In genomic region chr10:125080984-125081383, GRCh38 we compare ENCODE assay signal across 26 cellular contexts.
DNase-seq lines count a peak whose midpoint lies in the region; ATAC-seq, FAIRE-seq and TF ChIP-seq lines count a peak whose summit lies in the region.
"Had no signal": no experiment of that assay in that cellular context is flagged by ENCODE, and none has a peak within 500 bp of the region (broad histone marks: within the 10 kb centered on the region; RNA-seq: fewer than 3 reads in every experiment).

No MANE protein-coding gene starts in this region.

- H3K4me3 ChIP-seq in WERI-Rb-1 (ENCODE audit: low read depth, low read length) (no peak overlapping the region), keratinocyte (ENCODE audit: control insufficient read depth in 2 of 3, extremely low read depth in 1 of 3, insufficient read depth in 2 of 3, low read depth in 1 of 3, low read length in 3 of 3) (no peak overlapping the region), psoas muscle (no peak overlapping the region)
- H3K4me3 ChIP-seq: coronary artery, Peyer's patch, smooth muscle cell, uterus had no signal

- WGBS in psoas muscle, 3 donors = 69 to 83% (median 76%) methylated on average over 7 of the region's 7 CpGs

- H2AFZ ChIP-seq in keratinocyte (ENCODE audit: control insufficient read depth, low read length) = no peak overlapping the region
- H2AFZ ChIP-seq: parathyroid adenoma had no signal

- H3K9me1 ChIP-seq in keratinocyte (ENCODE audit: control insufficient read depth, extremely low read depth, insufficient read depth, low read length) = peaks cover 4% of the 10 kb centered on the region

- peaks cover 28% of the 10 kb centered on the region for H4K20me1 ChIP-seq in keratinocyte (ENCODE audit: control insufficient read depth, extremely low read depth, insufficient read depth, low read length)

- H3K9me3 Mint-ChIP-seq in CD14-positive monocyte = no peaks in the 10 kb centered on the region
- H3K9me3 Mint-ChIP-seq: activated T-cell treated with anti-CD3 and anti-CD28 coated beads, Interleukin-2, amount 50 U/mL, for 72 hours; stimulated activated naive B cell treated with anti-CD40 and anti-IgM and Interleukin-4, amounts not matched to agents 10 μg/mL and 1 μg/mL and 100 μg/mL, for 72 hours; T-helper 1 cell treated with Interleukin-12 subunit alpha and Interleukin-12 subunit beta and Interleukin-4 antibody, amounts not matched to agents 30 μg/mL and 1 μg/mL, for 36 hours had no signal

- no peak for TF ChIP-seq CTCF in CD14-positive monocyte (IDR thresholded peaks at IDR 0.05)
- no peak for TF ChIP-seq CTCF in WERI-Rb-1 (IDR thresholded peaks at IDR 0.05; ENCODE audit: low read depth, low read length)
- TF ChIP-seq CTCF in keratinocyte (optimal IDR thresholded peaks at IDR 0.05 in 1 of 3, IDR thresholded peaks at IDR 0.05 in 1 of 3, conservative IDR thresholded peaks at IDR 0.05 in 1 of 3; ENCODE audit: extremely low read depth in 1 of 3, insufficient read depth in 2 of 3, low read length in 3 of 3) = no peak
- TF ChIP-seq CTCF in psoas muscle (IDR thresholded peaks at IDR 0.05) = no peak

- intact Hi-C loops in CD14-positive monocyte (cut with micrococcal nuclease) (no loop called here), psoas muscle (cut with DNase I) (loop anchor here in 1 of 2 donors (5.0 kb wide), 2 partner anchors 36 to 71 kb away; no protein-coding TSS in a partner anchor), head of caudate nucleus (cut with DNase I) (no loop called here)

- H3K27me3 ChIP-seq in WERI-Rb-1 (ENCODE audit: insufficient read depth, low read depth, severe bottlenecking) (no peaks in the 10 kb centered on the region), keratinocyte (ENCODE audit: control insufficient read depth, extremely low read depth, insufficient read depth, low read length) (no peaks in the 10 kb centered on the region), psoas muscle (ENCODE audit: insufficient read depth in 3 of 3, low read length in 2 of 3) (no peaks in the 10 kb centered on the region)
- H3K27me3 ChIP-seq: BE2C, Peyer's patch, uterus had no signal

- ATAC-seq in psoas muscle (peak in 1 of 4 donors; percentile 18), GM18907 (IDR thresholded peaks at IDR 0.05; ENCODE audit: unreplicated experiment) (no peak), GM21423 (IDR thresholded peaks at IDR 0.05; ENCODE audit: unreplicated experiment) (no peak)
- ATAC-seq: activated T-cell treated with anti-CD3 and anti-CD28 coated beads, Interleukin-2, amount 50 U/mL, for 72 hours; stimulated activated naive B cell treated with anti-CD40 and anti-IgM and Interleukin-4, amounts not matched to agents 10 μg/mL and 1 μg/mL and 100 μg/mL, for 72 hours had no signal

- peaks cover 50 to 82% of the 10 kb centered on the region in 2 donors for H3K36me3 Mint-ChIP-seq in CD14-positive monocyte
- H3K36me3 Mint-ChIP-seq: stimulated activated naive B cell treated with anti-CD40 and anti-IgM and Interleukin-4, amounts not matched to agents 10 μg/mL and 1 μg/mL and 100 μg/mL, for 72 hours had no signal

- H3K9ac ChIP-seq in keratinocyte (ENCODE audit: control insufficient read depth, extremely low read depth, insufficient read depth, low read length) = no peak overlapping the region
- H3K9ac ChIP-seq: KMS-11, parathyroid adenoma had no signal

- H3K4me1 ChIP-seq in keratinocyte (ENCODE audit: control insufficient read depth, extremely low read depth, insufficient read depth, low read length) (peaks cover 12% of the 10 kb centered on the region), psoas muscle (peaks cover 80% of the 10 kb centered on the region)
- H3K4me1 ChIP-seq: BE2C had no signal

- peaks cover 29% of the 10 kb centered on the region for H3K36me3 ChIP-seq in WERI-Rb-1
- H3K36me3 ChIP-seq in keratinocyte (ENCODE audit: control insufficient read depth in 2 of 2, extremely low read depth in 1 of 2, insufficient read depth in 2 of 2, low read length in 2 of 2) = peaks cover 15 to 33% of the 10 kb centered on the region in 2 experiments
- H3K36me3 ChIP-seq in psoas muscle (ENCODE audit: insufficient read depth in 1 of 2, low read depth in 1 of 2) = no peaks in the 10 kb centered on the region
- H3K36me3 ChIP-seq: uterus had no signal

- no peaks in the 10 kb centered on the region for H3K27me3 Mint-ChIP-seq in CD14-positive monocyte (ENCODE audit: low read depth in 3 of 3)

- no peak overlapping the region for H3K4me2 ChIP-seq in keratinocyte (ENCODE audit: control insufficient read depth, extremely low read depth, insufficient read depth, low read depth, low read length)
- H3K4me2 ChIP-seq: KMS-11, smooth muscle cell had no signal

- peak overlapping the region in 1 of 2 donors; percentile 11 for H3K4me3 Mint-ChIP-seq in CD14-positive monocyte
- H3K4me3 Mint-ChIP-seq: activated T-cell treated with anti-CD3 and anti-CD28 coated beads, Interleukin-2, amount 50 U/mL, for 72 hours; stimulated activated naive B cell treated with anti-CD40 and anti-IgM and Interleukin-4, amounts not matched to agents 10 μg/mL and 1 μg/mL and 100 μg/mL, for 72 hours; T-helper 1 cell treated with Interleukin-12 subunit alpha and Interleukin-12 subunit beta and Interleukin-4 antibody, amounts not matched to agents 30 μg/mL and 1 μg/mL, for 36 hours had no signal

- peak; percentile 46 for FAIRE-seq in keratinocyte (lab: Jason Lieb, UNC)
- FAIRE-seq: endometrium, H54 had no signal

- DNase-seq in CD14-positive monocyte (ENCODE audit: low spot score) = no peak
- no peak for DNase-seq in WERI-Rb-1
- DNase-seq in keratinocyte (ENCODE audit: low read depth, low spot score) = no peak
- peak in 1 of 2 donors; percentile 12 for DNase-seq in psoas muscle
- DNase-seq in SKM-1 treated with dmso at 0.1 percent for 144 hours (lab: John Stamatoyannopoulos, UW; ENCODE audit: unreplicated experiment) = no peak
- no peak for DNase-seq in head of caudate nucleus
- DNase-seq: activated CD4-positive, alpha-beta T cell treated with anti-CD3 and anti-CD28 coated beads for 4 hours; activated naive CD4-positive, alpha-beta T cell treated with Interleukin-2 at 50 U/mL for 16 hours; activated T-cell treated with anti-CD3 and anti-CD28 coated beads, Interleukin-2, amount 50 U/mL, for 72 hours; BE2C; GF-D8; MV-4-11; NCI-H524; stimulated activated CD4-positive, alpha-beta T cell treated with anti-CD3 and anti-CD28 coated beads, Interleukin-2, amount 100 ng/mL, for 48 hours; stimulated activated naive B cell treated with anti-CD40 and anti-IgM and Interleukin-4, amounts not matched to agents 10 μg/mL and 1 μg/mL and 100 μg/mL, for 72 hours; uterus had no signal

- peak overlapping the region in 4 of 7 donors; percentile 16 to 70 (median 36) for H3K27ac Mint-ChIP-seq in CD14-positive monocyte
- H3K27ac Mint-ChIP-seq: activated T-cell treated with anti-CD3 and anti-CD28 coated beads, Interleukin-2, amount 50 U/mL, for 72 hours; stimulated activated naive B cell treated with anti-CD40 and anti-IgM and Interleukin-4, amounts not matched to agents 10 μg/mL and 1 μg/mL and 100 μg/mL, for 72 hours; T-helper 1 cell treated with Interleukin-12 subunit alpha and Interleukin-12 subunit beta and Interleukin-4 antibody, amounts not matched to agents 30 μg/mL and 1 μg/mL, for 36 hours had no signal

- dilution Hi-C loops in keratinocyte (cut with MboI; ENCODE audit: extremely low pct_ligation_motif_present, low sequenced_read_pairs) = no loop called here

- peaks cover 2% of the 10 kb centered on the region for H3K4me1 Mint-ChIP-seq in CD14-positive monocyte
- H3K4me1 Mint-ChIP-seq: stimulated activated naive B cell treated with anti-CD40 and anti-IgM and Interleukin-4, amounts not matched to agents 10 μg/mL and 1 μg/mL and 100 μg/mL, for 72 hours had no signal

- H3K9me3 ChIP-seq in WERI-Rb-1 (ENCODE audit: severe bottlenecking) (no peaks in the 10 kb centered on the region), keratinocyte (ENCODE audit: control insufficient read depth, low read depth, low read length) (no peaks in the 10 kb centered on the region), psoas muscle (no peaks in the 10 kb centered on the region)
- H3K9me3 ChIP-seq: BE2C, Peyer's patch, uterus had no signal

- peak overlapping the region; percentile 65 for H3K27ac ChIP-seq in WERI-Rb-1
- no peak overlapping the region for H3K27ac ChIP-seq in keratinocyte (ENCODE audit: control insufficient read depth, insufficient read depth, low read length)
- peak overlapping the region; percentile 95 for H3K27ac ChIP-seq in psoas muscle
- H3K27ac ChIP-seq: KMS-11, parathyroid adenoma, Peyer's patch, uterus had no signal

- peaks cover 85% of the 10 kb centered on the region for H3K79me2 ChIP-seq in keratinocyte (ENCODE audit: control insufficient read depth, insufficient read depth, low read length)
